In genomic region chr2:174590928-174591648, GRCh38 we compare ENCODE assay signal across 12 cellular contexts. TPM values are rescaled to one million over a fixed set of nuclear protein-coding genes. Genes with fewer than 3 reads are reported as not detected.
A peak's percentile ranks its signal among the peaks of the same experiment; 100 is the strongest.
DNase-seq lines count a peak whose midpoint lies in the region; ATAC-seq, FAIRE-seq and TF ChIP-seq lines count a peak whose summit lies in the region.
"Had no signal": no experiment of that assay in that cellular context is flagged by ENCODE, and none has a peak within 500 bp of the region (broad histone marks: within the 10 kb centered on the region; RNA-seq: fewer than 3 reads in every experiment).

No MANE protein-coding gene starts in this region.

- no peak for FAIRE-seq in HTR-8/SVneo (lab: Jason Lieb, UNC)
- no peak for FAIRE-seq in frontal cortex (lab: Jason Lieb, UNC)

- no peak overlapping the region for H2AFZ ChIP-seq in Loucy (ENCODE audit: low read length)

- DNase-seq in CD8-positive, alpha-beta memory T cell: no peak
- DNase-seq in activated naive CD8-positive, alpha-beta T cell treated with anti-CD3 and anti-CD28 coated beads, Interleukin-2, amount 10 ng/mL, durations not matched to agents 7 days and 5 days: no peak
- DNase-seq in natural killer cell treated with Interleukin-12 subunit alpha and Interleukin-12 subunit beta and Interleukin-15 and Interleukin-18, amount 100 ng/mL, for 72 hours (ENCODE audit: low spot score): no peak
- DNase-seq in D341Med (ENCODE audit: low spot score) (no peak), HTR-8/SVneo (ENCODE audit: insufficient read length, low spot score) (no peak), frontal cortex (ENCODE audit: low spot score in 2 of 2) (no peak)
- DNase-seq: DMS79, heart left ventricle, NCI-H1105 had no signal

- no peak for ATAC-seq in activated naive CD8-positive, alpha-beta T cell treated with anti-CD3 and anti-CD28 coated beads, Interleukin-2, amount 10 ng/mL, durations not matched to agents 7 days and 5 days (ENCODE audit: low read depth)
- no peak for ATAC-seq in natural killer cell treated with Interleukin-12 subunit alpha and Interleukin-12 subunit beta and Interleukin-15 and Interleukin-18, amount 100 ng/mL, for 72 hours
- no peak for ATAC-seq in HG03571 (IDR thresholded peaks at IDR 0.05; ENCODE audit: unreplicated experiment)
- ATAC-seq: heart left ventricle had no signal

- peaks cover 72 to 85% (median 74%) of the 10 kb centered on the region in 3 donors for H3K4me1 Mint-ChIP-seq in CD8-positive, alpha-beta memory T cell
- peaks cover 71% of the 10 kb centered on the region for H3K4me1 Mint-ChIP-seq in activated naive CD8-positive, alpha-beta T cell treated with anti-CD3 and anti-CD28 coated beads, Interleukin-2, amount 10 ng/mL, durations not matched to agents 7 days and 5 days
- peaks cover 69 to 85% of the 10 kb centered on the region in 2 donors for H3K4me1 Mint-ChIP-seq in natural killer cell treated with Interleukin-12 subunit alpha and Interleukin-12 subunit beta and Interleukin-15 and Interleukin-18, amount 100 ng/mL, for 72 hours (ENCODE audit: low read depth in 2 of 2)

- H3K27ac ChIP-seq in CD8-positive, alpha-beta memory T cell (ENCODE audit: low read depth, low read length): peak overlapping the region; percentile 13
- H3K27ac ChIP-seq: cardiac muscle cell had no signal

- peak overlapping the region; percentile 77 to 92 (median 89) for H3K4me3 Mint-ChIP-seq in CD8-positive, alpha-beta memory T cell
- peak overlapping the region; percentile 63 for H3K4me3 Mint-ChIP-seq in activated naive CD8-positive, alpha-beta T cell treated with anti-CD3 and anti-CD28 coated beads, Interleukin-2, amount 10 ng/mL, durations not matched to agents 7 days and 5 days
- H3K4me3 Mint-ChIP-seq in natural killer cell treated with Interleukin-12 subunit alpha and Interleukin-12 subunit beta and Interleukin-15 and Interleukin-18, amount 100 ng/mL, for 72 hours: peak overlapping the region; percentile 88

- peaks cover 12 to 81% (median 14%) of the 10 kb centered on the region in 3 donors for H3K36me3 Mint-ChIP-seq in CD8-positive, alpha-beta memory T cell
- peaks cover 58% of the 10 kb centered on the region for H3K36me3 Mint-ChIP-seq in activated naive CD8-positive, alpha-beta T cell treated with anti-CD3 and anti-CD28 coated beads, Interleukin-2, amount 10 ng/mL, durations not matched to agents 7 days and 5 days
- peaks cover 23% of the 10 kb centered on the region for H3K36me3 Mint-ChIP-seq in natural killer cell treated with Interleukin-12 subunit alpha and Interleukin-12 subunit beta and Interleukin-15 and Interleukin-18, amount 100 ng/mL, for 72 hours

- peaks cover 92% of the 10 kb centered on the region for H3K79me2 ChIP-seq in Loucy (ENCODE audit: insufficient read depth, low read length)

- no peaks in the 10 kb centered on the region for H3K27me3 ChIP-seq in CD8-positive, alpha-beta memory T cell (ENCODE audit: insufficient read depth, low read length, poor library complexity, severe bottlenecking)
- no peaks in the 10 kb centered on the region for H3K27me3 ChIP-seq in Loucy (ENCODE audit: insufficient read depth, low read length, poor library complexity, severe bottlenecking)
- H3K27me3 ChIP-seq: cardiac muscle cell, heart left ventricle had no signal

- no peak for TF ChIP-seq CTCF in Loucy (conservative IDR thresholded peaks at IDR 0.05; ENCODE audit: low read length)

- POLR2A ChIA-PET in CD8-positive, alpha-beta memory T cell (lab: Charles Lee): interaction anchor here (1.0 to 2.1 kb wide), 3 partner anchors 9 to 97 kb away, joined by 3 to 6 read pairs (median 4); no protein-coding TSS in a partner anchor
- POLR2A ChIA-PET in activated naive CD8-positive, alpha-beta T cell treated with anti-CD3 and anti-CD28 coated beads, Interleukin-2, amount 10 ng/mL, durations not matched to agents 7 days and 5 days (lab: Charles Lee): interaction anchor here (0.6 to 10.5 kb wide), 4 partner anchors 12 to 128 kb away, joined by 3 to 214 read pairs (median 4); no protein-coding TSS in a partner anchor

- peak overlapping the region; percentile 7 for H3K4me3 ChIP-seq in CD8-positive, alpha-beta memory T cell (ENCODE audit: low read length)
- H3K4me3 ChIP-seq in Loucy (ENCODE audit: low read length, poor library complexity, severe bottlenecking): peak overlapping the region; percentile 58
- H3K4me3 ChIP-seq: cardiac muscle cell had no signal

- peaks cover 0 to 2% (median 0%) of the 10 kb centered on the region in 5 donors for H3K9me3 Mint-ChIP-seq in CD8-positive, alpha-beta memory T cell
- no peaks in the 10 kb centered on the region for H3K9me3 Mint-ChIP-seq in activated naive CD8-positive, alpha-beta T cell treated with anti-CD3 and anti-CD28 coated beads, Interleukin-2, amount 10 ng/mL, durations not matched to agents 7 days and 5 days
- peaks cover 2% of the 10 kb centered on the region for H3K9me3 Mint-ChIP-seq in natural killer cell treated with Interleukin-12 subunit alpha and Interleukin-12 subunit beta and Interleukin-15 and Interleukin-18, amount 100 ng/mL, for 72 hours

- peak overlapping the region; percentile 38 for H3K9ac ChIP-seq in Loucy (ENCODE audit: low read depth, low read length, poor library complexity, severe bottlenecking)

- peaks cover 9% of the 10 kb centered on the region for H3F3A ChIP-seq in Loucy (ENCODE audit: low read depth)

- H4K20me1 ChIP-seq in Loucy (ENCODE audit: insufficient read depth, low read length, poor library complexity, severe bottlenecking): peaks cover 38% of the 10 kb centered on the region

- H3K4me2 ChIP-seq in Loucy (ENCODE audit: low read depth, low read length, poor library complexity, severe bottlenecking): peak overlapping the region; percentile 71

- H3K27me3 Mint-ChIP-seq in CD8-positive, alpha-beta memory T cell: peaks cover 0 to 1% of the 10 kb centered on the region in 2 donors
- H3K27me3 Mint-ChIP-seq in activated naive CD8-positive, alpha-beta T cell treated with anti-CD3 and anti-CD28 coated beads, Interleukin-2, amount 10 ng/mL, durations not matched to agents 7 days and 5 days: no peaks in the 10 kb centered on the region
- H3K27me3 Mint-ChIP-seq in natural killer cell treated with Interleukin-12 subunit alpha and Interleukin-12 subunit beta and Interleukin-15 and Interleukin-18, amount 100 ng/mL, for 72 hours: no peaks in the 10 kb centered on the region

- H3K4me1 ChIP-seq in CD8-positive, alpha-beta memory T cell (ENCODE audit: insufficient read depth, low read length): peaks cover 69% of the 10 kb centered on the region
- peaks cover 80% of the 10 kb centered on the region for H3K4me1 ChIP-seq in Loucy (ENCODE audit: insufficient read depth, low read length, poor library complexity, severe bottlenecking)

- no peaks in the 10 kb centered on the region for H3K9me2 ChIP-seq in Loucy (replicated peaks; ENCODE audit: low read depth, low read length)

- CTCF ChIA-PET in CD8-positive, alpha-beta memory T cell (lab: Charles Lee): interaction anchor here (1.0 to 5.4 kb wide), 4 partner anchors 10 to 97 kb away, joined by 3 to 27 read pairs (median 6); no protein-coding TSS in a partner anchor

- peaks cover 24% of the 10 kb centered on the region for H3K36me3 ChIP-seq in CD8-positive, alpha-beta memory T cell (ENCODE audit: insufficient read depth, low read length)
- peaks cover 3% of the 10 kb centered on the region; the same call in 1 of the 2 replicates for H3K36me3 ChIP-seq in Loucy (ENCODE audit: insufficient read depth, low read length)
- H3K36me3 ChIP-seq: cardiac muscle cell had no signal

- no peaks in the 10 kb centered on the region for H3K9me3 ChIP-seq in CD8-positive, alpha-beta memory T cell (ENCODE audit: low read length)
- no peaks in the 10 kb centered on the region for H3K9me3 ChIP-seq in Loucy (ENCODE audit: insufficient read depth, low read depth, low read length)
- H3K9me3 ChIP-seq: heart left ventricle had no signal

- peak overlapping the region; percentile 93 to 99 (median 98) for H3K27ac Mint-ChIP-seq in CD8-positive, alpha-beta memory T cell
- peak overlapping the region; percentile 85 for H3K27ac Mint-ChIP-seq in activated naive CD8-positive, alpha-beta T cell treated with anti-CD3 and anti-CD28 coated beads, Interleukin-2, amount 10 ng/mL, durations not matched to agents 7 days and 5 days
- peak overlapping the region; percentile 95 to 98 for H3K27ac Mint-ChIP-seq in natural killer cell treated with Interleukin-12 subunit alpha and Interleukin-12 subunit beta and Interleukin-15 and Interleukin-18, amount 100 ng/mL, for 72 hours

RNA-seq across cellular contexts. Expression of gene WIPF1, which starts 6.5 kb away (rescaled TPM):
- 100 to 1,000 TPM; 317 to 326 TPM for total RNA-seq in CD8-positive, alpha-beta memory T cell
- polyA plus RNA-seq in CD8-positive, alpha-beta memory T cell: 200 TPM
- total RNA-seq in activated naive CD8-positive, alpha-beta T cell treated with anti-CD3 and anti-CD28 coated beads, Interleukin-2, amount 10 ng/mL, durations not matched to agents 7 days and 5 days: 100 to 1,000 TPM; 446 to 480 TPM
- 100 to 1,000 TPM; 284 to 319 TPM for total RNA-seq in natural killer cell treated with Interleukin-12 subunit alpha and Interleukin-12 subunit beta and Interleukin-15 and Interleukin-18, amount 100 ng/mL, for 72 hours
- 1.2 TPM for total RNA-seq in frontal cortex

Comparison
In these comparisons a context has a peak if more than half of its experiments do, and no peak if none do; other contexts are left out.
1. RNA of gene WIPF1, which starts 6.5 kb away (total RNA-seq): 446 to 480 TPM in activated naive CD8-positive, alpha-beta T cell treated with anti-CD3 and anti-CD28 coated beads, Interleukin-2, amount 10 ng/mL, durations not matched to agents 7 days and 5 days, 317 to 326 TPM in CD8-positive, alpha-beta memory T cell and 284 to 319 TPM in natural killer cell treated with Interleukin-12 subunit alpha and Interleukin-12 subunit beta and Interleukin-15 and Interleukin-18, amount 100 ng/mL, for 72 hours; 1.2 TPM in frontal cortex (single experiment); every median in the first group is over 100 times any median in the second.
2. Peak in every context shown above with its lines, with median percentiles within 50 percentile points of each other: H3K27ac Mint-ChIP-seq and H3K4me3 Mint-ChIP-seq.